Comparison of ENCODE assay signal across 18 cellular contexts in the genomic region with DNA sequence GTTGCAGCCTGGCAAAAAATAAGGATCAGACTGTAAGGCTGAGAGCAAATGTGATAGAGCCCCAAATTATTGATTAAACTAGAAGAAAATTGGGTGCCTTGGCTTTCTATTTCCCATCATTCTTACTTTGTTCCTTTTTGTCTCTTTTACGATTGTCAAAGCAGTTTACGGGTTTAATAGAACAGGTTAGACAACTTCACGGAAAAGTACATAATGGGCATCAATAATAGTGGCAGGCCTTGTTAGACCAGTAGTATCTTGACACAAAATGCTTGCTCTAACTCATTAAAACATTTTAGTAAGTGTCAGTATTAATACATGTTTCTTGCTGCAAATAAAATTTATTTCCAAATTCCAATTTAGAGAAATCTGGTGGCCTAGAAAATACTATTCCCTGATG.
"Had no signal": no experiment of that assay in that cellular context is flagged by ENCODE, and none has a peak within 500 bp of the region (broad histone marks: within the 10 kb centered on the region; RNA-seq: fewer than 3 reads in every experiment).

No MANE protein-coding gene starts in this region.

- H3K9me3 ChIP-seq: lower lobe of right lung, transverse colon had no signal

- H3K9me3 Mint-ChIP-seq: activated B cell treated with CpG ODN at 0.5 μM for 24 hours; activated CD4-positive, alpha-beta T cell treated with anti-CD3 and anti-CD28 coated beads, Interleukin-2, amount 10 ng/mL, durations not matched to agents 24 days and 14 days; activated naive CD4-positive, alpha-beta T cell treated with anti-CD3 and anti-CD28 coated beads, Interleukin-2, amount 50 U/mL, for 24 hours; dendritic cell treated with granulocyte-macrophage colony-stimulating factor and Interleukin-4, amounts not matched to agents 40 ng/mL and 50 ng/mL, for 4 days; effector memory CD8-positive, alpha-beta T cell; naive B cell; stimulated activated effector memory CD8-positive, alpha-beta T cell treated with anti-CD3 and anti-CD28 coated beads, Interleukin-12 subunit alpha, Interleukin-12 subunit beta, amount 100 ng/mL, for 72 hours had no signal

- H3K4me3 Mint-ChIP-seq: activated B cell treated with CpG ODN at 0.5 μM for 24 hours; activated CD4-positive, alpha-beta T cell treated with anti-CD3 and anti-CD28 coated beads, Interleukin-2, amount 10 ng/mL, durations not matched to agents 24 days and 14 days; activated naive CD4-positive, alpha-beta T cell treated with anti-CD3 and anti-CD28 coated beads, Interleukin-2, amount 50 U/mL, for 24 hours; dendritic cell treated with granulocyte-macrophage colony-stimulating factor and Interleukin-4, amounts not matched to agents 40 ng/mL and 50 ng/mL, for 4 days; effector memory CD8-positive, alpha-beta T cell; naive B cell; stimulated activated effector memory CD8-positive, alpha-beta T cell treated with anti-CD3 and anti-CD28 coated beads, Interleukin-12 subunit alpha, Interleukin-12 subunit beta, amount 100 ng/mL, for 72 hours had no signal

- H3K4me3 ChIP-seq: lower lobe of right lung, smooth muscle cell, transverse colon had no signal

- H3K27ac Mint-ChIP-seq: activated B cell treated with CpG ODN at 0.5 μM for 24 hours; activated CD4-positive, alpha-beta T cell treated with anti-CD3 and anti-CD28 coated beads, Interleukin-2, amount 10 ng/mL, durations not matched to agents 24 days and 14 days; activated naive CD4-positive, alpha-beta T cell treated with anti-CD3 and anti-CD28 coated beads, Interleukin-2, amount 50 U/mL, for 24 hours; dendritic cell treated with granulocyte-macrophage colony-stimulating factor and Interleukin-4, amounts not matched to agents 40 ng/mL and 50 ng/mL, for 4 days; naive B cell; stimulated activated effector memory CD8-positive, alpha-beta T cell treated with anti-CD3 and anti-CD28 coated beads, Interleukin-12 subunit alpha, Interleukin-12 subunit beta, amount 100 ng/mL, for 72 hours had no signal

- ATAC-seq: effector memory CD8-positive, alpha-beta T cell; lower lobe of right lung; right cardiac atrium; stimulated activated effector memory CD8-positive, alpha-beta T cell treated with anti-CD3 and anti-CD28 coated beads, Interleukin-12 subunit alpha, Interleukin-12 subunit beta, amount 100 ng/mL, for 72 hours had no signal

- H3K36me3 ChIP-seq: brain microvascular endothelial cell, lower lobe of right lung, transverse colon had no signal

- H3K27me3 ChIP-seq: brain microvascular endothelial cell, transverse colon had no signal

- H3K27ac ChIP-seq: brain microvascular endothelial cell, lower lobe of right lung, transverse colon had no signal

- H3K4me1 Mint-ChIP-seq: activated naive CD4-positive, alpha-beta T cell treated with anti-CD3 and anti-CD28 coated beads, Interleukin-2, amount 50 U/mL, for 24 hours had no signal

- H3K36me3 Mint-ChIP-seq: naive B cell had no signal

- H3K4me2 ChIP-seq: smooth muscle cell had no signal

- DNase-seq: activated B cell treated with CpG ODN at 0.5 μM for 24 hours; activated CD4-positive, alpha-beta T cell treated with anti-CD3 and anti-CD28 coated beads, Interleukin-2, amount 10 ng/mL, durations not matched to agents 24 days and 14 days; amniotic stem cell; brain microvascular endothelial cell; cerebellar nuclear complex; effector memory CD8-positive, alpha-beta T cell; erythroblast; hypothalamus; kidney glomerular epithelial cell; lower lobe of right lung; midbrain; naive B cell; right cardiac atrium; transverse colon had no signal

- H3K27me3 Mint-ChIP-seq: activated B cell treated with CpG ODN at 0.5 μM for 24 hours; activated CD4-positive, alpha-beta T cell treated with anti-CD3 and anti-CD28 coated beads, Interleukin-2, amount 10 ng/mL, durations not matched to agents 24 days and 14 days; activated naive CD4-positive, alpha-beta T cell treated with anti-CD3 and anti-CD28 coated beads, Interleukin-2, amount 50 U/mL, for 24 hours; dendritic cell treated with granulocyte-macrophage colony-stimulating factor and Interleukin-4, amounts not matched to agents 40 ng/mL and 50 ng/mL, for 4 days; effector memory CD8-positive, alpha-beta T cell; naive B cell had no signal
